ENCODE assay signal across 2 cellular contexts in the genomic region with DNA sequence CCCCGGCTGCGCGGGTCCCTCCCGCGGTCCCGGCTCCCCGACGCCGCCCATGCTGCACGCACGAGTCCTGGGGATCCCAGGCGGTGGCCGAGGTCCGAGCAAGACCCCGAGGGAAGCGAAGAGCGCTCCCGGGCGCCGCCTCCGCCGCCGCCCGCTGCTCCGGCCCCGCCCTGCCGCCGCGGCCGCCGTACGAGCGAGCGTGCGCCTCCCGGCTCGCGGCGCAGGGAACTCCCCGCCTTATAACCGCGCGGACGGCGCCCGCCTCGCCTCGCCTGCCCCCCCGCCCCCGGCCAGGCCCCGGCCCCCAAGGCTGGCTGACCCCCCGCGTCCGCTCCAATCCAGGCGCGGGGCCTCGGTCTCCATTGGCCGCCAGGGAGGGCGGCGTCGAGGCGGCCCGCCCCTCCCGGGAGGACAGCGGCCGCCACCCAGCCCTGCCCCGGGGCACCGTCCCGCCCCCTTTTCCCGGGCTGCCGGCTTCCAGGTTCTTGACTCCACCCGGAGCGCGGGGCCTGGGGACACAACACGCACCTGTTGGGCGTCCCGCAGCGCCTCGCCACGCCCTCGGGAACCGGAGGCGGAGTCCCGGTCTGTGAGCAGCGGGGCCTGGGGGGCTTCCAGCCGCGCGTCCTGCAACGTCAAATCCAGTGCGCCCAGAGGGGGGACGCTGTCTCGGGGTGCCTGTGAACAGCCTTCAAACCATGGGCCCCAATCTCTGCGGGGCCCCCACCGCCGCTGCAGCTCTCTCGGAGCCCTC.
A peak's percentile ranks its signal among the peaks of the same experiment; 100 is the strongest.
TF ChIP-seq lines count a peak whose summit lies in the region.

FADS3 (minus strand) TSS at position 215 of the 754 bp plus-strand sequence; CDS start at position 51, 164 bp downstream.

TF ChIP-seq in HEK293, 187 proteins besides CTCF, POLR2A, EP300 and RAD21 (continued from another document and continues in another):
- TF ChIP-seq ZNF398 (tag by site-specific recombination; IDR thresholded peaks at IDR 0.05): peak; percentile 50; the same call in 1 of the 2 replicates
- peak; percentile 94 for TF ChIP-seq ZIC2 (tag by site-specific recombination; IDR thresholded peaks at IDR 0.05)
- no peak for TF ChIP-seq ZNF157 (tag by site-specific recombination; IDR thresholded peaks at IDR 0.05)
- TF ChIP-seq, protein P1, sequence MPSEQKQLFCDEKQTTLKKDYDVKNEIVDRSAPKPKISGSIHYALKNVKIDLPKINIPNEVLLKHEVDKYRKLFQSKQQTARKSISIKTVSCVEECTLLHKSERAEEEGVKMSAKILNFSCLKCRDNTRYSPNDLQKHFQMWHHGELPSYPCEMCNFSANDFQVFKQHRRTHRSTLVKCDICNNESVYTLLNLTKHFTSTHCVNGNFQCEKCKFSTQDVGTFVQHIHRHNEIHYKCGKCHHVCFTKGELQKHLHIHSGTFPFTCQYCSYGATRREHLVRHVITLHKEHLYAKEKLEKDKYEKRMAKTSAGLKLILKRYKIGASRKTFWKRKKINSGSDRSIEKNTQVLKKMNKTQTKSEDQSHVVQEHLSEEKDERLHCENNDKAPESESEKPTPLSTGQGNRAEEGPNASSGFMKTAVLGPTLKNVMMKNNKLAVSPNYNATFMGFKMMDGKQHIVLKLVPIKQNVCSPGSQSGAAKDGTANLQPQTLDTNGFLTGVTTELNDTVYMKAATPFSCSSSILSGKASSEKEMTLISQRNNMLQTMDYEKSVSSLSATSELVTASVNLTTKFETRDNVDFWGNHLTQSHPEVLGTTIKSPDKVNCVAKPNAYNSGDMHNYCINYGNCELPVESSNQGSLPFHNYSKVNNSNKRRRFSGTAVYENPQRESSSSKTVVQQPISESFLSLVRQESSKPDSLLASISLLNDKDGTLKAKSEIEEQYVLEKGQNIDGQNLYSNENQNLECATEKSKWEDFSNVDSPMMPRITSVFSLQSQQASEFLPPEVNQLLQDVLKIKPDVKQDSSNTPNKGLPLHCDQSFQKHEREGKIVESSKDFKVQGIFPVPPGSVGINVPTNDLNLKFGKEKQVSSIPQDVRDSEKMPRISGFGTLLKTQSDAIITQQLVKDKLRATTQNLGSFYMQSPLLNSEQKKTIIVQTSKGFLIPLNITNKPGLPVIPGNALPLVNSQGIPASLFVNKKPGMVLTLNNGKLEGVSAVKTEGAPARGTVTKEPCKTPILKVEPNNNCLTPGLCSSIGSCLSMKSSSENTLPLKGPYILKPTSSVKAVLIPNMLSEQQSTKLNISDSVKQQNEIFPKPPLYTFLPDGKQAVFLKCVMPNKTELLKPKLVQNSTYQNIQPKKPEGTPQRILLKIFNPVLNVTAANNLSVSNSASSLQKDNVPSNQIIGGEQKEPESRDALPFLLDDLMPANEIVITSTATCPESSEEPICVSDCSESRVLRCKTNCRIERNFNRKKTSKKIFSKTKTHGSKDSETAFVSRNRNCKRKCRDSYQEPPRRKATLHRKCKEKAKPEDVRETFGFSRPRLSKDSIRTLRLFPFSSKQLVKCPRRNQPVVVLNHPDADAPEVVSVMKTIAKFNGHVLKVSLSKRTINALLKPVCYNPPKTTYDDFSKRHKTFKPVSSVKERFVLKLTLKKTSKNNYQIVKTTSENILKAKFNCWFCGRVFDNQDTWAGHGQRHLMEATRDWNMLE (tag by site-specific recombination; conservative IDR thresholded peaks at IDR 0.05; ENCODE audit: low read depth): no peak
- TF ChIP-seq SCRT2 (tag by site-specific recombination; IDR thresholded peaks at IDR 0.05): peak; percentile 98
- no peak for TF ChIP-seq INSM2 (tag by site-specific recombination; IDR thresholded peaks at IDR 0.05)
- no peak for TF ChIP-seq HOXC10 (CRISPR knock-in tag; IDR thresholded peaks at IDR 0.05)
- peak; percentile 60; the same call in 1 of the 2 replicates for TF ChIP-seq ZBTB10 (tag by site-specific recombination; IDR thresholded peaks at IDR 0.05)
- TF ChIP-seq ZNF341 (tag by site-specific recombination; IDR thresholded peaks at IDR 0.05; ENCODE audit: low read depth): peak; percentile 75
- no peak for TF ChIP-seq OVOL3 (tag by site-specific recombination; IDR thresholded peaks at IDR 0.05)
- peak; percentile 50 for TF ChIP-seq SP2 (tag by site-specific recombination; IDR thresholded peaks at IDR 0.05)
- no peak for TF ChIP-seq WT1 (tag by site-specific recombination; IDR thresholded peaks at IDR 0.05)
- no peak for TF ChIP-seq KLF7 (tag by site-specific recombination; IDR thresholded peaks at IDR 0.05; ENCODE audit: borderline replicate concordance)

TF ChIP-seq in GM12878, 131 proteins besides CTCF, POLR2A, EP300 and RAD21 (continued from another document):
- no peak for TF ChIP-seq JUNB (IDR thresholded peaks at IDR 0.05)
- TF ChIP-seq, protein P2, sequence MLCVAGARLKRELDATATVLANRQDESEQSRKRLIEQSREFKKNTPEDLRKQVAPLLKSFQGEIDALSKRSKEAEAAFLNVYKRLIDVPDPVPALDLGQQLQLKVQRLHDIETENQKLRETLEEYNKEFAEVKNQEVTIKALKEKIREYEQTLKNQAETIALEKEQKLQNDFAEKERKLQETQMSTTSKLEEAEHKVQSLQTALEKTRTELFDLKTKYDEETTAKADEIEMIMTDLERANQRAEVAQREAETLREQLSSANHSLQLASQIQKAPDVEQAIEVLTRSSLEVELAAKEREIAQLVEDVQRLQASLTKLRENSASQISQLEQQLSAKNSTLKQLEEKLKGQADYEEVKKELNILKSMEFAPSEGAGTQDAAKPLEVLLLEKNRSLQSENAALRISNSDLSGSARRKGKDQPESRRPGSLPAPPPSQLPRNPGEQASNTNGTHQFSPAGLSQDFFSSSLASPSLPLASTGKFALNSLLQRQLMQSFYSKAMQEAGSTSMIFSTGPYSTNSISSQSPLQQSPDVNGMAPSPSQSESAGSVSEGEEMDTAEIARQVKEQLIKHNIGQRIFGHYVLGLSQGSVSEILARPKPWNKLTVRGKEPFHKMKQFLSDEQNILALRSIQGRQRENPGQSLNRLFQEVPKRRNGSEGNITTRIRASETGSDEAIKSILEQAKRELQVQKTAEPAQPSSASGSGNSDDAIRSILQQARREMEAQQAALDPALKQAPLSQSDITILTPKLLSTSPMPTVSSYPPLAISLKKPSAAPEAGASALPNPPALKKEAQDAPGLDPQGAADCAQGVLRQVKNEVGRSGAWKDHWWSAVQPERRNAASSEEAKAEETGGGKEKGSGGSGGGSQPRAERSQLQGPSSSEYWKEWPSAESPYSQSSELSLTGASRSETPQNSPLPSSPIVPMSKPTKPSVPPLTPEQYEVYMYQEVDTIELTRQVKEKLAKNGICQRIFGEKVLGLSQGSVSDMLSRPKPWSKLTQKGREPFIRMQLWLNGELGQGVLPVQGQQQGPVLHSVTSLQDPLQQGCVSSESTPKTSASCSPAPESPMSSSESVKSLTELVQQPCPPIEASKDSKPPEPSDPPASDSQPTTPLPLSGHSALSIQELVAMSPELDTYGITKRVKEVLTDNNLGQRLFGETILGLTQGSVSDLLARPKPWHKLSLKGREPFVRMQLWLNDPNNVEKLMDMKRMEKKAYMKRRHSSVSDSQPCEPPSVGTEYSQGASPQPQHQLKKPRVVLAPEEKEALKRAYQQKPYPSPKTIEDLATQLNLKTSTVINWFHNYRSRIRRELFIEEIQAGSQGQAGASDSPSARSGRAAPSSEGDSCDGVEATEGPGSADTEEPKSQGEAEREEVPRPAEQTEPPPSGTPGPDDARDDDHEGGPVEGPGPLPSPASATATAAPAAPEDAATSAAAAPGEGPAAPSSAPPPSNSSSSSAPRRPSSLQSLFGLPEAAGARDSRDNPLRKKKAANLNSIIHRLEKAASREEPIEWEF (IDR thresholded peaks at IDR 0.05; ENCODE audit: insufficient replicate concordance, low read depth, low read length): no peak
- peak; percentile 73; the same call in 1 of the 2 replicates for TF ChIP-seq SMARCA5 (IDR thresholded peaks at IDR 0.05)
- TF ChIP-seq ZNF687 (IDR thresholded peaks at IDR 0.05): no peak
- TF ChIP-seq KAT2A (conservative IDR thresholded peaks at IDR 0.05; ENCODE audit: control insufficient read depth, low read depth, low read length): no peak
- TF ChIP-seq, protein P3, sequence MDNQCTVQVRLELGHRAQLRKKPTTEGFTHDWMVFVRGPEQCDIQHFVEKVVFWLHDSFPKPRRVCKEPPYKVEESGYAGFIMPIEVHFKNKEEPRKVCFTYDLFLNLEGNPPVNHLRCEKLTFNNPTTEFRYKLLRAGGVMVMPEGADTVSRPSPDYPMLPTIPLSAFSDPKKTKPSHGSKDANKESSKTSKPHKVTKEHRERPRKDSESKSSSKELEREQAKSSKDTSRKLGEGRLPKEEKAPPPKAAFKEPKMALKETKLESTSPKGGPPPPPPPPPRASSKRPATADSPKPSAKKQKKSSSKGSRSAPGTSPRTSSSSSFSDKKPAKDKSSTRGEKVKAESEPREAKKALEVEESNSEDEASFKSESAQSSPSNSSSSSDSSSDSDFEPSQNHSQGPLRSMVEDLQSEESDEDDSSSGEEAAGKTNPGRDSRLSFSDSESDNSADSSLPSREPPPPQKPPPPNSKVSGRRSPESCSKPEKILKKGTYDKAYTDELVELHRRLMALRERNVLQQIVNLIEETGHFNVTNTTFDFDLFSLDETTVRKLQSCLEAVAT (IDR thresholded peaks at IDR 0.05): no peak
- peak; percentile 83 for TF ChIP-seq CREB1 (IDR thresholded peaks at IDR 0.05; ENCODE audit: low read depth)
- TF ChIP-seq SKIL (IDR thresholded peaks at IDR 0.05; ENCODE audit: low read depth, poor library complexity, severe bottlenecking): no peak
- TF ChIP-seq IKZF1 (conservative IDR thresholded peaks at IDR 0.05): peak; percentile 52; the same call in 1 of the 2 replicates
- TF ChIP-seq RELA (IDR thresholded peaks at IDR 0.05; ENCODE audit: borderline replicate concordance, partially characterized antibody): no peak
- no peak for TF ChIP-seq RB1 (IDR thresholded peaks at IDR 0.05; ENCODE audit: borderline replicate concordance)
- TF ChIP-seq NR2F1 (conservative IDR thresholded peaks at IDR 0.05): no peak
- no peak for TF ChIP-seq TARDBP (IDR thresholded peaks at IDR 0.05; ENCODE audit: borderline replicate concordance)
- peak; percentile 67 for TF ChIP-seq DPF2 (IDR thresholded peaks at IDR 0.05)
- no peak for TF ChIP-seq RAD51 (IDR thresholded peaks at IDR 0.05)
- TF ChIP-seq BMI1 (IDR thresholded peaks at IDR 0.05; ENCODE audit: borderline replicate concordance): no peak
- peak; percentile 84 for TF ChIP-seq LARP7 (IDR thresholded peaks at IDR 0.05)
- TF ChIP-seq ASH2L (IDR thresholded peaks at IDR 0.05; ENCODE audit: borderline replicate concordance, low read depth): no peak
- no peak for TF ChIP-seq SUPT20H (IDR thresholded peaks at IDR 0.05; ENCODE audit: borderline replicate concordance, control insufficient read depth, low read depth, low read length)
- no peak for TF ChIP-seq CHD4 (IDR thresholded peaks at IDR 0.05)
- TF ChIP-seq NR2C1 (IDR thresholded peaks at IDR 0.05): no peak
- no peak for TF ChIP-seq TCF7 (IDR thresholded peaks at IDR 0.05; ENCODE audit: borderline replicate concordance)
- TF ChIP-seq FOXK2 (IDR thresholded peaks at IDR 0.05): no peak
- no peak for TF ChIP-seq SMAD5 (IDR thresholded peaks at IDR 0.05; ENCODE audit: low read depth)
- TF ChIP-seq, protein P4, sequence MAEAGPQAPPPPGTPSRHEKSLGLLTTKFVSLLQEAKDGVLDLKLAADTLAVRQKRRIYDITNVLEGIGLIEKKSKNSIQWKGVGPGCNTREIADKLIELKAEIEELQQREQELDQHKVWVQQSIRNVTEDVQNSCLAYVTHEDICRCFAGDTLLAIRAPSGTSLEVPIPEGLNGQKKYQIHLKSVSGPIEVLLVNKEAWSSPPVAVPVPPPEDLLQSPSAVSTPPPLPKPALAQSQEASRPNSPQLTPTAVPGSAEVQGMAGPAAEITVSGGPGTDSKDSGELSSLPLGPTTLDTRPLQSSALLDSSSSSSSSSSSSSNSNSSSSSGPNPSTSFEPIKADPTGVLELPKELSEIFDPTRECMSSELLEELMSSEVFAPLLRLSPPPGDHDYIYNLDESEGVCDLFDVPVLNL (IDR thresholded peaks at IDR 0.05; ENCODE audit: low read depth, low read length): no peak
- TF ChIP-seq PAX8 (IDR thresholded peaks at IDR 0.05): no peak
- no peak for TF ChIP-seq SMC3 (IDR thresholded peaks at IDR 0.05; ENCODE audit: borderline replicate concordance, low read length)
- no peak for TF ChIP-seq SREBF2 (IDR thresholded peaks at IDR 0.05; ENCODE audit: low read length)
